ENCODE assay signal across 13 cellular contexts in the genomic region with DNA sequence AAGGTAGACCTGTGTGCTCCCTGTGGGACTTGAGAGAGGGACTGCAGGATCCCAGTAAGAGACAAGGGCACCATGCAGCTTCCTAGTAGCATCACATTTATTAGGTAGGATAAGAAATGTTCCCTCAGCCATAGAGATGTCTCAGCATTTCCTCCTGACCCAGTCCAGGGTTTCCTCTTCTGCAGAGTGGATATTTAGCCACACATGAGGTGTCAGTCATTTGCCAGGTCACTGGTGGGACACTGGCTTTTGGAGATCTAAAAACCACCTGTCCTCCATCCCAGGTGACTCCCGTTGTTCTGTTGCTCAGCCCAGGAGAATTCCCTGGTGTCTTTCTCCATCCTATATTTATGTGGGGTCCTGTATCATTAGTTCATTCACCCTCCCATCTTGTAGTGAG.
DNase-seq lines count a peak whose midpoint lies in the region; ATAC-seq, FAIRE-seq and TF ChIP-seq lines count a peak whose summit lies in the region.
"Had no signal": no experiment of that assay in that cellular context is flagged by ENCODE, and none has a peak within 500 bp of the region (broad histone marks: within the 10 kb centered on the region; RNA-seq: fewer than 3 reads in every experiment).

No MANE protein-coding gene starts in this region.

- CTCF ChIA-PET in PC-3 (lab: Charles Lee), result interaction anchor here (0.7 kb wide), 1 partner anchor 70 kb away, joined by 3 read pairs; no protein-coding TSS in a partner anchor

- H3K9ac ChIP-seq in adipocyte (ENCODE audit: low read length), result peak overlapping the region; percentile 88
- H3K9ac ChIP-seq in PC-3 (ENCODE audit: low read length), result no peak overlapping the region

- H3K36me3 ChIP-seq in adipocyte (ENCODE audit: control insufficient read depth, insufficient read depth, low read length, severe bottlenecking), result peaks cover 38% of the 10 kb centered on the region
- H3K36me3 ChIP-seq in right lobe of liver, result no peaks in the 10 kb centered on the region
- H3K36me3 ChIP-seq in small intestine (ENCODE audit: control insufficient read depth in 2 of 2, insufficient read depth in 2 of 2, low read length in 2 of 2), result no peaks in the 10 kb centered on the region
- no peaks in the 10 kb centered on the region for H3K36me3 ChIP-seq in PC-3 (ENCODE audit: low read depth, low read length)

- POLR2A ChIA-PET in PC-3 (lab: Charles Lee; ENCODE audit: unreplicated experiment), result no interaction called here

- no peaks in the 10 kb centered on the region for H4K20me1 ChIP-seq in PC-3 (ENCODE audit: low read length)

- no peaks in the 10 kb centered on the region for H3F3A ChIP-seq in PC-3 (ENCODE audit: low read length, unreplicated experiment)

- H3K4me1 ChIP-seq in adipocyte (ENCODE audit: control insufficient read depth, insufficient read depth, low read length), result peaks cover 89% of the 10 kb centered on the region
- H3K4me1 ChIP-seq in right lobe of liver, result peaks cover 0 to 97% (median 48%) of the 10 kb centered on the region in 4 donors
- peaks cover 26 to 29% of the 10 kb centered on the region in 2 donors for H3K4me1 ChIP-seq in small intestine (ENCODE audit: control insufficient read depth in 2 of 2, insufficient read depth in 1 of 2, low read depth in 1 of 2, low read length in 1 of 2)
- H3K4me1 ChIP-seq in PC-3 (ENCODE audit: insufficient read depth, low read length), result no peaks in the 10 kb centered on the region

- BruUV-seq in PC-3 (replicated peaks; lab: Mats Ljungman, UMichigan), result no TSS peak

- no peaks in the 10 kb centered on the region for H3K9me2 ChIP-seq in PC-3 (replicated peaks; ENCODE audit: low read length)

- WGBS in right lobe of liver (ENCODE audit: insufficient coverage, low coverage, low lambda C conversion rate, missing lambda C conversion rate), result 80% methylated on average over 1 of the region's 1 CpG
- WGBS in small intestine, 3 donors, result 58 to 78% (median 64%) methylated on average over 1 of the region's 1 CpG

- DNase-seq in adipocyte (ENCODE audit: low read depth) (no peak), right lobe of liver (no peak), small intestine (no peak), PC-3 (no peak)
- no peak for DNase-seq in stimulated activated CD4-positive, alpha-beta T cell treated with anti-CD3 and anti-CD28 coated beads, Interleukin-4, amount 100 ng/mL, for 24 hours
- DNase-seq in stimulated activated CD4-positive, alpha-beta T cell treated with anti-CD3 and anti-CD28 coated beads, Interleukin-15, amount 100 ng/mL, for 24 hours, result no peak
- DNase-seq: activated T-cell treated with anti-CD3 and anti-CD28 coated beads, Interleukin-2, amount 50 U/mL, for 4 hours; Karpas-422; RPMI8226 had no signal

- H3K27me3 ChIP-seq in adipocyte (replicated peaks; ENCODE audit: control insufficient read depth, insufficient read depth, low read length) (no peaks in the 10 kb centered on the region), right lobe of liver (no peaks in the 10 kb centered on the region), small intestine (ENCODE audit: control insufficient read depth in 2 of 2, insufficient read depth in 2 of 2, low read length in 2 of 2) (no peaks in the 10 kb centered on the region), PC-3 (ENCODE audit: low read length) (peaks cover 100% of the 10 kb centered on the region)

- ATAC-seq in right lobe of liver (peak in 1 of 4 donors; percentile 5), PC-3 (no peak), GM19351 (IDR thresholded peaks at IDR 0.05; ENCODE audit: unreplicated experiment) (no peak)
- ATAC-seq: activated T-cell treated with anti-CD3 and anti-CD28 coated beads, Interleukin-2, amount 50 U/mL, for 4 hours; HCT116 had no signal

- no peak for TF ChIP-seq POLR2A in right lobe of liver (IDR thresholded peaks at IDR 0.05)

- no peak overlapping the region for H3K4me2 ChIP-seq in PC-3 (ENCODE audit: low read length)
- H3K4me2 ChIP-seq: smooth muscle cell had no signal

- H2AFZ ChIP-seq in PC-3 (ENCODE audit: low read length), result no peak overlapping the region

- peak overlapping the region; percentile 15 for H3K4me3 ChIP-seq in adipocyte (ENCODE audit: low read length)
- no peak overlapping the region for H3K4me3 ChIP-seq in right lobe of liver
- no peak overlapping the region for H3K4me3 ChIP-seq in small intestine (ENCODE audit: low read depth in 1 of 2, low read length in 2 of 2)
- H3K4me3 ChIP-seq in PC-3 (ENCODE audit: low read length), result no peak overlapping the region
- H3K4me3 ChIP-seq: smooth muscle cell had no signal

- intact Hi-C loops in right lobe of liver (cut with DNase I), result no loop called here
- intact Hi-C loops in PC-3 (cut with micrococcal nuclease), result no loop called here

- H3K79me2 ChIP-seq in PC-3 (ENCODE audit: low read length), result no peaks in the 10 kb centered on the region

- peak overlapping the region; percentile 97 for H3K27ac ChIP-seq in C4-2B
- peak overlapping the region; percentile 74 to 96 (median 90) for H3K27ac ChIP-seq in right lobe of liver
- H3K27ac ChIP-seq in small intestine (ENCODE audit: low read depth in 1 of 2, low read length in 1 of 2), result peak overlapping the region; percentile 69 to 94
- no peak overlapping the region for H3K27ac ChIP-seq in PC-3 (ENCODE audit: low read length)

- H3K9me3 ChIP-seq in adipocyte (ENCODE audit: control insufficient read depth, low read length), result no peaks in the 10 kb centered on the region
- no peaks in the 10 kb centered on the region for H3K9me3 ChIP-seq in right lobe of liver
- H3K9me3 ChIP-seq in small intestine (ENCODE audit: control insufficient read depth, low read depth), result no peaks in the 10 kb centered on the region
- no peaks in the 10 kb centered on the region for H3K9me3 ChIP-seq in PC-3 (ENCODE audit: low read length)

- no peak for TF ChIP-seq CTCF in C4-2B (conservative IDR thresholded peaks at IDR 0.05)
- no peak for TF ChIP-seq CTCF in right lobe of liver (IDR thresholded peaks at IDR 0.05)
- TF ChIP-seq CTCF in PC-3 (conservative IDR thresholded peaks at IDR 0.05; ENCODE audit: low read depth, low read length), result no peak

- FAIRE-seq in small intestine (lab: Jason Lieb, UNC), result no peak
